ENCODE assay signal across 1 cellular context in the genomic region with DNA sequence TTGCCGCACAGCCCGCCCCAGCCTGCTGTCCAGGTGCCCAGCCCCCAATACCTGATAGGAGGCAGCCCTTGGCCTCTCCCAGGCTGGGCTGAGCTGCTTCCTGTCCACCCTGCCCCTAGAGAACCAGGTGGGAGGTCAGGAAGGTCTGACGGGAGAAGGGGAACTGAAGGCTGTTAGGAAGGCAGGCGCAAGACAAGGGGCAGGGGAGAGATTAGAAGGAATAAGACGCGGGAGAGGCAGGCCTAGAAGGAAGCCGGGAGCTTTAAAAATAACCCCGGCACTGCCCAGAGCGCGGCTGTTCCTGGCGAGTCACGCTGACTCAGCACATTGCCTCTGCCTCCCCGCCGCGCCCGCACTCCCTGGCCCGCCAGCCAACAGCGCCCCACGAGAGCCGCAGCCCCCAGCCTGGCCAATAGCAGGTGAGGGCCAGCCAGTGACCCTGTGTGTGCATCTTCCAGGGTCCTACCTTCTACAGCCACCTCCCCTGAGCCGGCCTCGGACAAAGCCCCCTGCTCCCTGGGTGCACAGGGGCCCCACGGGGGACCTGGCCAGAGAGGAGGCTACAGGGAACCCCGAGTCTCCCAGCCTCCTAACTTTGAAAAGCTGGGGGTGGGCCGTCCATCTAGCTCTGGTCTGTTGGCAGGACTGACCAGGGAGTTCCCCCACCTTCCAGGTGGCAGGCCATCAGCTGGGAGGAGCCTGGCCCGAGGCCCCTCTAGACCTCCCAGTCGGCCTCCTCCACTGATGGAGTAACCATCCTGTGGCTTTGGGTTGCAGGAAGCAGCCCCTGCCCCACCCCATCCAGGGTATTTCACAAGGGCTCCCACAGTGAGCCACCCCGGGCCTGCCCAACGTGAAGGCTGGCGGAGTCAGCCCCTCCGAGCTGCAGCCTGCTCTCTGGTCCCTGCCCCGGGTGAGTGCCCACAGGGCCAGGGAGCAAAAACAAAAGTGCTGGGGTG.
TF ChIP-seq lines count a peak whose summit lies in the region.

No MANE protein-coding gene starts in this region.

TF ChIP-seq in H1, 55 proteins besides CTCF, POLR2A, EP300 and RAD21:
- no peak for TF ChIP-seq GTF2F1 (IDR thresholded peaks at IDR 0.05; ENCODE audit: borderline replicate concordance, low read depth, low read length)
- TF ChIP-seq POU5F1 (IDR thresholded peaks at IDR 0.05; ENCODE audit: low read depth, low read length): no peak
- TF ChIP-seq SP2 (IDR thresholded peaks at IDR 0.05; ENCODE audit: low read length): no peak
- no peak for TF ChIP-seq ZNF274 (IDR thresholded peaks at IDR 0.05; ENCODE audit: borderline replicate concordance, extremely low read depth, low read length)
- no peak for TF ChIP-seq SAP30 (IDR thresholded peaks at IDR 0.05; ENCODE audit: insufficient read depth, insufficient replicate concordance, low read length)
- TF ChIP-seq SIX5 (IDR thresholded peaks at IDR 0.05; ENCODE audit: low read depth, low read length): no peak
- 0 out of 2 replicates have a peak, but pooled peaks have one; percentile 10 for TF ChIP-seq RBBP5 (IDR thresholded peaks at IDR 0.05; ENCODE audit: borderline replicate concordance, low read depth, low read length)
- no peak for TF ChIP-seq RNF2 (IDR thresholded peaks at IDR 0.05; ENCODE audit: borderline replicate concordance, low read depth, low read length, missing control alignments, poor library complexity, severe bottlenecking)
- TF ChIP-seq SUZ12 (IDR thresholded peaks at IDR 0.05; ENCODE audit: low read length): no peak
- TF ChIP-seq MAFK (IDR thresholded peaks at IDR 0.05; ENCODE audit: low read depth, low read length): peak; percentile 98
- peak; percentile 99 for TF ChIP-seq BACH1 (IDR thresholded peaks at IDR 0.05; ENCODE audit: low read length)
- no peak for TF ChIP-seq KDM5A (IDR thresholded peaks at IDR 0.05; ENCODE audit: low read length)
- TF ChIP-seq CHD1 (IDR thresholded peaks at IDR 0.05; ENCODE audit: low read depth, low read length): no peak
- no peak for TF ChIP-seq BCL11A (IDR thresholded peaks at IDR 0.05; ENCODE audit: low read depth in 2 of 2, low read length in 2 of 2)
- TF ChIP-seq RXRA (IDR thresholded peaks at IDR 0.05; ENCODE audit: insufficient read depth, low read depth, low read length): no peak
- TF ChIP-seq TAF1 (IDR thresholded peaks at IDR 0.05; ENCODE audit: low read depth, low read length): peak; percentile 38; the same call in 1 of the 2 replicates
- TF ChIP-seq, protein P1, sequence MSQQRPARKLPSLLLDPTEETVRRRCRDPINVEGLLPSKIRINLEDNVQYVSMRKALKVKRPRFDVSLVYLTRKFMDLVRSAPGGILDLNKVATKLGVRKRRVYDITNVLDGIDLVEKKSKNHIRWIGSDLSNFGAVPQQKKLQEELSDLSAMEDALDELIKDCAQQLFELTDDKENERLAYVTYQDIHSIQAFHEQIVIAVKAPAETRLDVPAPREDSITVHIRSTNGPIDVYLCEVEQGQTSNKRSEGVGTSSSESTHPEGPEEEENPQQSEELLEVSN (IDR thresholded peaks at IDR 0.05): no peak
- peak in 1 of 2 experiments; percentile 53; a peak in 1 of 4 replicates for TF ChIP-seq SIN3A (conservative IDR thresholded peaks at IDR 0.05 in 1 of 2, IDR thresholded peaks at IDR 0.05 in 1 of 2; ENCODE audit: low read depth in 1 of 2, low read length in 2 of 2)
- no peak for TF ChIP-seq HDAC2 (IDR thresholded peaks at IDR 0.05; ENCODE audit: borderline replicate concordance in 1 of 2, low read depth in 2 of 2, low read length in 2 of 2)
- no peak for TF ChIP-seq TBP (IDR thresholded peaks at IDR 0.05; ENCODE audit: low read depth, low read length)
- no peak for TF ChIP-seq CBX5 (IDR thresholded peaks at IDR 0.05; ENCODE audit: low read depth, low read length)
- TF ChIP-seq GABPA (IDR thresholded peaks at IDR 0.05; ENCODE audit: borderline replicate concordance, insufficient read depth, low read length): peak; percentile 64; the same call in 1 of the 2 replicates
